26 cellular contexts compared by ENCODE assay signal in the genomic region with DNA sequence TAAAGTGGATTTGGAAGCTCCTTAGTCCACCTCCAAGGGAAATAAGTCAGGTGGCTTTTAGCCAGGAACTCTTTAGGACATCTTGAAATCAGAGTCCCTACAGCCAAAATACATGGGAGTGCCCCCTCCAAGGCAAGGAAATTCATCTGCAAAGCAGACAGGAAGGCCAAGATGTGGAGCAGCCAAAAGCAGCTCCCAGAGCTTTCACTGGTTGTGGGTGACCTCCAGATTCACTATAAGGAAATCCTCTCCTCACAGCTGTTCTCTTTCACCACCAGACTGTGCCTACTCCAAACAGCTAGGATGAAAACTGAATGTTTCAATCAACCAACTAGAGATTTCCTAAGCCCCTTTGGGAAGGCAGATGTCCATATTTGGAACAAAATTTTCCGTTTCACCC. TPM values are rescaled to one million over a fixed set of nuclear protein-coding genes. Genes with fewer than 3 reads are reported as not detected.
A peak's percentile ranks its signal among the peaks of the same experiment; 100 is the strongest.
DNase-seq lines count a peak whose midpoint lies in the region; ATAC-seq, FAIRE-seq and TF ChIP-seq lines count a peak whose summit lies in the region.
"Had no signal": no experiment of that assay in that cellular context is flagged by ENCODE, and none has a peak within 500 bp of the region (broad histone marks: within the 10 kb centered on the region; RNA-seq: fewer than 3 reads in every experiment).

No MANE protein-coding gene starts in this region.

- intact Hi-C loops in esophagus squamous epithelium (cut with DNase I) = no loop called here

- H3K4me1 ChIP-seq in BLaER1 (peaks cover 34% of the 10 kb centered on the region), mesendoderm (ENCODE audit: control insufficient read depth, low read depth, low read length) (peaks cover 36% of the 10 kb centered on the region), esophagus squamous epithelium (peaks cover 0 to 31% (median 0%) of the 10 kb centered on the region in 3 donors)

- no peaks in the 10 kb centered on the region for H3K9me3 Mint-ChIP-seq in activated T-cell treated with anti-CD3 and anti-CD28 coated beads, Interleukin-2, amount 50 U/mL, for 24 hours
- H3K9me3 Mint-ChIP-seq in activated T-helper 17 cell treated with anti-CD3 and anti-CD28 coated beads, Interleukin-2, amount 50 U/mL, for 72 hours = no peaks in the 10 kb centered on the region
- H3K9me3 Mint-ChIP-seq: natural killer cell treated with Interleukin-12 subunit alpha and Interleukin-12 subunit beta and Interleukin-15 and Interleukin-18, amount 100 ng/mL, for 72 hours had no signal

- H3K23ac ChIP-seq in mesendoderm (ENCODE audit: low read length) = no peak overlapping the region

- ATAC-seq in activated T-helper 17 cell treated with anti-CD3 and anti-CD28 coated beads, Interleukin-2, amount 50 U/mL, for 72 hours (replicated peaks) = no peak
- ATAC-seq: left lung; natural killer cell treated with Interleukin-12 subunit alpha and Interleukin-12 subunit beta and Interleukin-15 and Interleukin-18, amount 100 ng/mL, for 72 hours had no signal

- peak; percentile 72 for FAIRE-seq in GM19239 (lab: Jason Lieb, UNC)
- FAIRE-seq: D721Med, endometrium had no signal

- H2BK120ac ChIP-seq in mesendoderm (ENCODE audit: low read depth, low read length) = no peak overlapping the region

- H3K27ac ChIP-seq in BLaER1 = no peak overlapping the region
- no peak overlapping the region for H3K27ac ChIP-seq in mesendoderm (ENCODE audit: low read depth, low read length)
- no peak overlapping the region for H3K27ac ChIP-seq in esophagus squamous epithelium
- H3K27ac ChIP-seq: gastrocnemius medialis, HL-60, left lung, ovary had no signal

- peaks cover 93% of the 10 kb centered on the region for H3K4me1 Mint-ChIP-seq in activated T-cell treated with anti-CD3 and anti-CD28 coated beads, Interleukin-2, amount 50 U/mL, for 24 hours (ENCODE audit: low read depth)
- peaks cover 46% of the 10 kb centered on the region for H3K4me1 Mint-ChIP-seq in activated T-helper 17 cell treated with anti-CD3 and anti-CD28 coated beads, Interleukin-2, amount 50 U/mL, for 72 hours

- H4K5ac ChIP-seq in mesendoderm (ENCODE audit: low read length) = no peak overlapping the region

- peaks cover 59% of the 10 kb centered on the region for H3K79me2 ChIP-seq in mesendoderm (ENCODE audit: control insufficient read depth, insufficient read depth, low read length)

- TF ChIP-seq CTCF in esophagus squamous epithelium (IDR thresholded peaks at IDR 0.05) = no peak

- H2BK5ac ChIP-seq in mesendoderm (ENCODE audit: low read length) = no peak overlapping the region

- H4K20me1 ChIP-seq in BLaER1 = no peaks in the 10 kb centered on the region

- H2AK5ac ChIP-seq in mesendoderm (ENCODE audit: low read length) = no peak overlapping the region

- H3K27ac Mint-ChIP-seq in activated T-cell treated with anti-CD3 and anti-CD28 coated beads, Interleukin-2, amount 50 U/mL, for 24 hours = no peak overlapping the region
- no peak overlapping the region for H3K27ac Mint-ChIP-seq in activated T-helper 17 cell treated with anti-CD3 and anti-CD28 coated beads, Interleukin-2, amount 50 U/mL, for 72 hours
- H3K27ac Mint-ChIP-seq: activated naive CD8-positive, alpha-beta T cell treated with anti-CD3 and anti-CD28 coated beads, Interleukin-2, amount 10 ng/mL, durations not matched to agents 7 days and 5 days; natural killer cell treated with Interleukin-12 subunit alpha and Interleukin-12 subunit beta and Interleukin-15 and Interleukin-18, amount 100 ng/mL, for 72 hours had no signal

- H3K79me1 ChIP-seq in mesendoderm (ENCODE audit: low read length) = peaks cover 22% of the 10 kb centered on the region

- WGBS in mesendoderm (ENCODE audit: extremely low coverage, insufficient coverage, low lambda C conversion rate) = no CpG with 5 or more reads among the region's 1 CpG
- WGBS in esophagus squamous epithelium, 2 donors = 45 to 90% methylated on average over 1 of the region's 1 CpG

- H3K27me3 ChIP-seq in BLaER1 (peaks cover 8% of the 10 kb centered on the region), mesendoderm (ENCODE audit: insufficient read depth, low read length, poor library complexity) (no peaks in the 10 kb centered on the region), esophagus squamous epithelium (peaks cover 0 to 2% (median 0%) of the 10 kb centered on the region in 4 donors)
- H3K27me3 ChIP-seq: gastrocnemius medialis, ovary had no signal

- DNase-seq in GM19239 (ENCODE audit: insufficient read length, low spot score) (no peak), ecto neural progenitor cell (ENCODE audit: low spot score) (peak; percentile 9), mesendoderm (no peak), esophagus squamous epithelium (lab: John Stamatoyannopoulos, UW) (no peak), DMS114 treated with DMSO at 0.1 percent for 48 hours (lab: John Stamatoyannopoulos, UW; ENCODE audit: unreplicated experiment) (no peak)
- DNase-seq in activated T-cell treated with anti-CD3 and anti-CD28 coated beads, Interleukin-2, amount 50 U/mL, for 24 hours = no peak
- DNase-seq: ACHN; activated CD4-positive, alpha-beta T cell treated with anti-CD3 and anti-CD28 coated beads, Interleukin-2, amount 50 U/mL, for 4 hours; activated naive CD8-positive, alpha-beta T cell treated with anti-CD3 and anti-CD28 coated beads, Interleukin-2, amount 10 ng/mL, durations not matched to agents 7 days and 5 days; central memory CD4-positive, alpha-beta T cell; dermis blood vessel endothelial cell; hypothalamus; left lung; midbrain; NCI-H1930; ovary; SIG-M5; stimulated activated CD4-positive, alpha-beta T cell treated with anti-CD3 and anti-CD28 coated beads, Interleukin-2, amount 100 ng/mL, for 48 hours; trophoblast cell had no signal

- no peak overlapping the region for H3K56ac ChIP-seq in mesendoderm (ENCODE audit: low read length)

- H3K4me2 ChIP-seq in BLaER1 (0 out of 2 replicates have a peak overlapping the region, but pooled peaks have one; percentile 13), mesendoderm (ENCODE audit: low read length) (no peak overlapping the region)

- no peak overlapping the region for H4K8ac ChIP-seq in mesendoderm (ENCODE audit: low read depth, low read length)

- peak overlapping the region; percentile 72 for H3K4ac ChIP-seq in mesendoderm (ENCODE audit: low read depth, low read length)

- no peak overlapping the region for H3K9ac ChIP-seq in BLaER1
- no peak overlapping the region for H3K9ac ChIP-seq in mesendoderm (ENCODE audit: low read length)

- no peaks in the 10 kb centered on the region for H3K27me3 Mint-ChIP-seq in activated T-cell treated with anti-CD3 and anti-CD28 coated beads, Interleukin-2, amount 50 U/mL, for 24 hours
- H3K27me3 Mint-ChIP-seq in activated T-helper 17 cell treated with anti-CD3 and anti-CD28 coated beads, Interleukin-2, amount 50 U/mL, for 72 hours = no peaks in the 10 kb centered on the region
- H3K27me3 Mint-ChIP-seq: activated naive CD8-positive, alpha-beta T cell treated with anti-CD3 and anti-CD28 coated beads, Interleukin-2, amount 10 ng/mL, durations not matched to agents 7 days and 5 days had no signal

- peaks cover 17% of the 10 kb centered on the region for H3K36me3 Mint-ChIP-seq in activated T-cell treated with anti-CD3 and anti-CD28 coated beads, Interleukin-2, amount 50 U/mL, for 24 hours (ENCODE audit: low read depth)
- peaks cover 15% of the 10 kb centered on the region for H3K36me3 Mint-ChIP-seq in activated T-helper 17 cell treated with anti-CD3 and anti-CD28 coated beads, Interleukin-2, amount 50 U/mL, for 72 hours (ENCODE audit: low read depth)
- H3K36me3 Mint-ChIP-seq: natural killer cell treated with Interleukin-12 subunit alpha and Interleukin-12 subunit beta and Interleukin-15 and Interleukin-18, amount 100 ng/mL, for 72 hours had no signal

- H3K36me3 ChIP-seq in BLaER1 (no peaks in the 10 kb centered on the region), mesendoderm (ENCODE audit: control insufficient read depth, insufficient read depth, low read length) (no peaks in the 10 kb centered on the region), esophagus squamous epithelium (peaks cover 0 to 21% (median 0%) of the 10 kb centered on the region in 3 donors)
- H3K36me3 ChIP-seq: gastrocnemius medialis, left lung, ovary had no signal

- TF ChIP-seq POLR2A in esophagus squamous epithelium (IDR thresholded peaks at IDR 0.05) = no peak

- no peak overlapping the region for H3K18ac ChIP-seq in mesendoderm (ENCODE audit: low read length)

- H3K9me3 ChIP-seq in BLaER1 = no peaks in the 10 kb centered on the region
- H3K9me3 ChIP-seq in esophagus squamous epithelium = no peaks in the 10 kb centered on the region
- H3K9me3 ChIP-seq: gastrocnemius medialis, left lung, ovary had no signal

- H3K4me3 ChIP-seq in BLaER1 = no peak overlapping the region
- H3K4me3 ChIP-seq in mesendoderm (ENCODE audit: low read length) = no peak overlapping the region
- H3K4me3 ChIP-seq in esophagus squamous epithelium = no peak overlapping the region
- H3K4me3 ChIP-seq: gastrocnemius medialis, left lung, ovary had no signal

- H3K4me3 Mint-ChIP-seq in activated T-cell treated with anti-CD3 and anti-CD28 coated beads, Interleukin-2, amount 50 U/mL, for 24 hours = no peak overlapping the region
- no peak overlapping the region for H3K4me3 Mint-ChIP-seq in activated T-helper 17 cell treated with anti-CD3 and anti-CD28 coated beads, Interleukin-2, amount 50 U/mL, for 72 hours
- H3K4me3 Mint-ChIP-seq: activated naive CD8-positive, alpha-beta T cell treated with anti-CD3 and anti-CD28 coated beads, Interleukin-2, amount 10 ng/mL, durations not matched to agents 7 days and 5 days; natural killer cell treated with Interleukin-12 subunit alpha and Interleukin-12 subunit beta and Interleukin-15 and Interleukin-18, amount 100 ng/mL, for 72 hours had no signal

- H2BK15ac ChIP-seq in mesendoderm (replicated peaks; ENCODE audit: low read depth) = no peak overlapping the region

RNA-seq across cellular contexts. Expression of a gene that starts 6.7 kb away (rescaled TPM):
- 9.7 TPM for polyA plus RNA-seq in mesendoderm (2013, experiment 1 of 2)
- 10.1 TPM for polyA plus RNA-seq in mesendoderm (2013, experiment 2 of 2)
- total RNA-seq in esophagus squamous epithelium = 10 to 100 TPM; 22.5 to 50.6 (median 32.5) TPM
- total RNA-seq in activated T-helper 17 cell treated with anti-CD3 and anti-CD28 coated beads, Interleukin-2, amount 50 U/mL, for 72 hours = 1 to 10 TPM; 4.7 to 8.0 TPM

RNA-seq across cellular contexts. Expression of a gene that starts 47.9 kb away (rescaled TPM):
- 40.8 TPM for polyA plus RNA-seq in mesendoderm (2013, experiment 1 of 2)
- 39.8 TPM for polyA plus RNA-seq in mesendoderm (2013, experiment 2 of 2)
- total RNA-seq in esophagus squamous epithelium = 10 to 100 TPM; 19.1 to 37.1 (median 30.2) TPM
- total RNA-seq in activated T-helper 17 cell treated with anti-CD3 and anti-CD28 coated beads, Interleukin-2, amount 50 U/mL, for 72 hours = 10 to 100 TPM; 61.9 to 67.1 TPM
